In genomic region chr2:205868773-205869333, GRCh38 we compare ENCODE assay signal across 10 cellular contexts.
DNase-seq lines count a peak whose midpoint lies in the region; ATAC-seq, FAIRE-seq and TF ChIP-seq lines count a peak whose summit lies in the region.
"Had no signal": no experiment of that assay in that cellular context is flagged by ENCODE, and none has a peak within 500 bp of the region (broad histone marks: within the 10 kb centered on the region; RNA-seq: fewer than 3 reads in every experiment).

No MANE protein-coding gene starts in this region.

- H3K9ac ChIP-seq in Loucy (ENCODE audit: low read depth, low read length, poor library complexity, severe bottlenecking) (peak overlapping the region; percentile 56), kidney (ENCODE audit: low read length in 2 of 2) (no peak overlapping the region)

- DNase-seq in A172 (ENCODE audit: low spot score), result peak; percentile 85
- DNase-seq in cardiac fibroblast (ENCODE audit: low read depth in 2 of 2), result peak; percentile 33 to 76
- no peak for DNase-seq in RKO (ENCODE audit: low spot score)
- DNase-seq in kidney, result no peak
- no peak for DNase-seq in NCI-H82 (lab: John Stamatoyannopoulos, UW)
- DNase-seq: cortex of kidney, NCI-H774 had no signal

- H3K4me2 ChIP-seq in Loucy (ENCODE audit: low read depth, low read length, poor library complexity, severe bottlenecking), result peak overlapping the region; percentile 81

- H3K9me2 ChIP-seq in Loucy (replicated peaks; ENCODE audit: low read depth, low read length), result no peaks in the 10 kb centered on the region

- H3K27me3 ChIP-seq in Loucy (ENCODE audit: insufficient read depth, low read length, poor library complexity, severe bottlenecking), result no peaks in the 10 kb centered on the region

- H3K4me3 ChIP-seq in Loucy (ENCODE audit: low read length, poor library complexity, severe bottlenecking) (peak overlapping the region; percentile 60), cardiac fibroblast (replicated peaks in 1 of 2; ENCODE audit: low read depth in 2 of 2, low read length in 2 of 2) (no peak overlapping the region), kidney (ENCODE audit: low read length in 2 of 2) (no peak overlapping the region)

- TF ChIP-seq CTCF in Loucy (conservative IDR thresholded peaks at IDR 0.05; ENCODE audit: low read length), result no peak
- no peak for TF ChIP-seq CTCF in cardiac fibroblast (IDR thresholded peaks at IDR 0.05; ENCODE audit: low read depth, low read length)
- no peak for TF ChIP-seq CTCF in kidney (IDR thresholded peaks at IDR 0.05; ENCODE audit: borderline replicate concordance, extremely low read depth, insufficient read depth)

- H3K4me1 ChIP-seq in Loucy (ENCODE audit: insufficient read depth, low read length, poor library complexity, severe bottlenecking) (peaks cover 20% of the 10 kb centered on the region), kidney (ENCODE audit: control insufficient read depth in 1 of 2, insufficient read depth in 1 of 2, low read depth in 1 of 2, low read length in 2 of 2) (no peaks in the 10 kb centered on the region)

- H2AFZ ChIP-seq in Loucy (ENCODE audit: low read length), result peak overlapping the region; percentile 75

- no peaks in the 10 kb centered on the region for H3K79me2 ChIP-seq in Loucy (ENCODE audit: insufficient read depth, low read length)

- H3F3A ChIP-seq in Loucy (ENCODE audit: low read depth), result no peaks in the 10 kb centered on the region

- H3K9me3 ChIP-seq in Loucy (ENCODE audit: insufficient read depth, low read depth, low read length) (no peaks in the 10 kb centered on the region), kidney (ENCODE audit: control insufficient read depth in 1 of 2, low read length in 2 of 2) (no peaks in the 10 kb centered on the region)

- H3K27ac ChIP-seq in kidney (ENCODE audit: low read depth in 2 of 2, low read length in 2 of 2), result no peak overlapping the region

- intact Hi-C loops in kidney (cut with DNase I), result no loop called here

- ATAC-seq in GM18907 (IDR thresholded peaks at IDR 0.05; ENCODE audit: unreplicated experiment) (peak; percentile 82), HG02840 (IDR thresholded peaks at IDR 0.05; ENCODE audit: low FRiP score, unreplicated experiment) (no peak)

- H4K20me1 ChIP-seq in Loucy (ENCODE audit: insufficient read depth, low read length, poor library complexity, severe bottlenecking), result no peaks in the 10 kb centered on the region

- H3K36me3 ChIP-seq in Loucy (ENCODE audit: insufficient read depth, low read length) (no peaks in the 10 kb centered on the region), kidney (ENCODE audit: control insufficient read depth in 1 of 2, insufficient read depth in 2 of 2, low read length in 2 of 2) (no peaks in the 10 kb centered on the region)

- FAIRE-seq in kidney (lab: Jason Lieb, UNC), result no peak

Comparison
In these comparisons a context has a peak if more than half of its experiments do, and no peak if none do; other contexts are left out.
1. DNase-seq: peak in A172 (single experiment) and cardiac fibroblast (2 of 2); none in RKO (single experiment), kidney (single experiment) and NCI-H82 (single experiment).